ENCODE assay signal across 8 cellular contexts in the genomic region with DNA sequence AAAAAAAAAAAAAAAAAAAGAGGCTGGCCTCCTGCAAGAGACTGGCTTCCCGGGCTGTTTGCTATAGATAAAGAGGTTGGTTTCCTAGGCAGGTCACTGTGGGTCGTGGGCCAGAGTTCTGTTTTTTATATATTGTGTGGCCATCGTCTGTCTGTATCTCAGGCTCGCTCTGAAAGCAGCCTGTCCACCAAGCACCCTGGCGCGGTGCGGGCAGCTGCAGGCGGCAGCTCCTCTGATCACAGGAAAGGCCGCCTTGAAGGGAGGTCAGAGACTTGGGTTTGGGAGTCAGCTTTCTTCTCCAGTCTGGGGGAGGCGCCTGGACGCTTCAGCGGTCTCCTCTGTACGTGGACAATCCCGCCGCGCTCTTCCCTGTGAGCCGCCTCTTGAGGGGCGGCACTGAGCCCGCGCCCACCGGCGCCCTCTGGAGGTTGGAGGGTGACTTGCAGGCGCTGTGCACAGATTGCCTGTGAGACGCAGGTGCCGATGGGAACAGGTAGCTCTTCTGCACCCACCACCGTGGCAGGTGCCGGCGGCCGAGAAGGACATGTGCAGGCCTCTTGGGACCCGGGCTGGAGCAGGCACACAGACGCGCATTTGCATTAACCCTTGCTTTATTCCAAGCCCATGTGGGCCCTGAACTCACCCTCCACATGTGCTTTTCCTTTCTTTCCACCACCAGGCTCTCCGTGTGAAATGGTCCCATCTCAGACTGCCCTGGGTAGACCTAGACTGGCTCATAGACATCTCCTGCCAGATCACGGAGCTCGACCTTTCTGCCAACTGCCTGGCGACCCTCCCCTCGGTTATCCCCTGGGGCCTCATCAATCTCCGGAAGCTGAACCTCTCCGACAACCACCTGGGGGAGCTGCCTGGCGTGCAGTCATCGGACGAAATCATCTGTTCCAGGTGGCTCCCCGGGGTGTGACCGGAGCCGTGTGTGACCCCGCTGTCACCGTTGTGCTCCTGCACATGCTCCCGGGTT.
DNase-seq lines count a peak whose midpoint lies in the region; ATAC-seq, FAIRE-seq and TF ChIP-seq lines count a peak whose summit lies in the region.

No MANE protein-coding gene starts in this region.

- TF ChIP-seq EP300 in A549 (IDR thresholded peaks at IDR 0.05): no peak

- H3K4me1 ChIP-seq in A549: peaks cover 13% of the 10 kb centered on the region; the same call in 2 of the 3 replicates

- FAIRE-seq in A549 (lab: Jason Lieb, UNC): peak; percentile 51

- H3K4me2 ChIP-seq in A549: peak overlapping the region; percentile 89

- H3K27ac ChIP-seq in A549: peak overlapping the region; percentile 81 to 82

- WGBS in A549 (ENCODE audit: missing lambda C conversion rate): 38% methylated on average over 42 of the region's 48 CpGs

- TF ChIP-seq CTCF in A549 (IDR thresholded peaks at IDR 0.05): peak; percentile 94

- H3K9me3 ChIP-seq in A549: peaks cover 30% of the 10 kb centered on the region

- DNase-seq in A549 (ENCODE audit: low read depth in 1 of 2, low spot score in 1 of 2) (peak; percentile 87 to 89), NCI-H2171 (lab: John Stamatoyannopoulos, UW) (peak; percentile 92), cerebellum (ENCODE audit: low spot score) (peak; percentile 82), left colon (peak; percentile 77 to 90)
- peak; percentile 92 for DNase-seq in activated CD4-positive, CD25-positive, alpha-beta regulatory T cell treated with anti-CD3 and anti-CD28 coated beads, Interleukin-2, amount 50 U/mL, for 72 hours
- DNase-seq in stimulated activated CD4-positive, alpha-beta T cell treated with anti-CD3 and anti-CD28 coated beads, Interleukin-1b, Interleukin-23, amount 100 ng/mL, for 24 hours (ENCODE audit: low read depth in 4 of 4, low spot score in 1 of 4): peak; percentile 74 to 91 (median 82)

- intact Hi-C loops in left colon (cut with DNase I, micrococcal nuclease): loop anchor here in 1 of 2 donors (10.0 kb wide), 1 partner anchor 94 kb away; a partner anchor contains a TSS

- ATAC-seq in A549 (peak; percentile 86 to 92), HG03103 (IDR thresholded peaks at IDR 0.05; ENCODE audit: low read depth, unreplicated experiment) (peak; percentile 81), left colon (peak; percentile 83)

- CTCF ChIA-PET in A549 (lab: Yijun Ruan, JAX): interaction anchor here (0.6 to 23.5 kb wide), 112 partner anchors 7 to 658 kb away, joined by 3 to 950 read pairs (median 6); a partner anchor contains a TSS

- TF ChIP-seq RAD21 in A549 (conservative IDR thresholded peaks at IDR 0.05 in 1 of 2, IDR thresholded peaks at IDR 0.05 in 1 of 2): peak; percentile 58 to 59

- POLR2A ChIA-PET in A549 (lab: Yijun Ruan, JAX): interaction anchor here (0.6 to 3.0 kb wide), 3 partner anchors 90 to 376 kb away, joined by 4 to 52 read pairs (median 9); a partner anchor contains a TSS

- TF ChIP-seq POLR2A in A549 (IDR thresholded peaks at IDR 0.05; ENCODE audit: low read length) (peak; percentile 52), GM18526 (IDR thresholded peaks at IDR 0.05; ENCODE audit: extremely low read depth, insufficient read length) (peak; percentile 36)

- peak overlapping the region; percentile 55 for H3K4me3 ChIP-seq in A549

TF ChIP-seq in A549, 52 proteins besides CTCF, POLR2A, EP300 and RAD21:
- TF ChIP-seq, protein P1, sequence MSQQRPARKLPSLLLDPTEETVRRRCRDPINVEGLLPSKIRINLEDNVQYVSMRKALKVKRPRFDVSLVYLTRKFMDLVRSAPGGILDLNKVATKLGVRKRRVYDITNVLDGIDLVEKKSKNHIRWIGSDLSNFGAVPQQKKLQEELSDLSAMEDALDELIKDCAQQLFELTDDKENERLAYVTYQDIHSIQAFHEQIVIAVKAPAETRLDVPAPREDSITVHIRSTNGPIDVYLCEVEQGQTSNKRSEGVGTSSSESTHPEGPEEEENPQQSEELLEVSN (IDR thresholded peaks at IDR 0.05; ENCODE audit: borderline replicate concordance, low read depth): peak; percentile 24; the same call in 1 of the 2 replicates
- peak in 1 of 2 experiments; percentile 42; a peak in 2 of 5 replicates for TF ChIP-seq JUN (IDR thresholded peaks at IDR 0.05)
- TF ChIP-seq HOXA7 (CRISPR knock-in tag; IDR thresholded peaks at IDR 0.05): no peak
- TF ChIP-seq, protein P2, sequence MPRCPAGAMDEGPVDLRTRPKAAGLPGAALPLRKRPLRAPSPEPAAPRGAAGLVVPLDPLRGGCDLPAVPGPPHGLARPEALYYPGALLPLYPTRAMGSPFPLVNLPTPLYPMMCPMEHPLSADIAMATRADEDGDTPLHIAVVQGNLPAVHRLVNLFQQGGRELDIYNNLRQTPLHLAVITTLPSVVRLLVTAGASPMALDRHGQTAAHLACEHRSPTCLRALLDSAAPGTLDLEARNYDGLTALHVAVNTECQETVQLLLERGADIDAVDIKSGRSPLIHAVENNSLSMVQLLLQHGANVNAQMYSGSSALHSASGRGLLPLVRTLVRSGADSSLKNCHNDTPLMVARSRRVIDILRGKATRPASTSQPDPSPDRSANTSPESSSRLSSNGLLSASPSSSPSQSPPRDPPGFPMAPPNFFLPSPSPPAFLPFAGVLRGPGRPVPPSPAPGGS (IDR thresholded peaks at IDR 0.05): peak; percentile 26; the same call in 1 of the 3 replicates
- TF ChIP-seq CHD4 (IDR thresholded peaks at IDR 0.05; ENCODE audit: borderline replicate concordance): no peak
- 0 out of 2 replicates have a peak, but pooled peaks have one; percentile 21 for TF ChIP-seq RCOR1 (IDR thresholded peaks at IDR 0.05; ENCODE audit: low read depth, low read length)
- peak; percentile 70 for TF ChIP-seq SMC3 (IDR thresholded peaks at IDR 0.05)
- TF ChIP-seq, protein P3, sequence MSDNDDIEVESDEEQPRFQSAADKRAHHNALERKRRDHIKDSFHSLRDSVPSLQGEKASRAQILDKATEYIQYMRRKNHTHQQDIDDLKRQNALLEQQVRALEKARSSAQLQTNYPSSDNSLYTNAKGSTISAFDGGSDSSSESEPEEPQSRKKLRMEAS (IDR thresholded peaks at IDR 0.05): peak; percentile 53

Comparison
In these comparisons a context has a peak if more than half of its experiments do, and no peak if none do; other contexts are left out.
1. Peak in every context shown above with its lines: DNase-seq, ATAC-seq, H3K4me3 ChIP-seq and H3K27ac ChIP-seq.